Comparison of ENCODE assay signal across 18 cellular contexts in the genomic region with DNA sequence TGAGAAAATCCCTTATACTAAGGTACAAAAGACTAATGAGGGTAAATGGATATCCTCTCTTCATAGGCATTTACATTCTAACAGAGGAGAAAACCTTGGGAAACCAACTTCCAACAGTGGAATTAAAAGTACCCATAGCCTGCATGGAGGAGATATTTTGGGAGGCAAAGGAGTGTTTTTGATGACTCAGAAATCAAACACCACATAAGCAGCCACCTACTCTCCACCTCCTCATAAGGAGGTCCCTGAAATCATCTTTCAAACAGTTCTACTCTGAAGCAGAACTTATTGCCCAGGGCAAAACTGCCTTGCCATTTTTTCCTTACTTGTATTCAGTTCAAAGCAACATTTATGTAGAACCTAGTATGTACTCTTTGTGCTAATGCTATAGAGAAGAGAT.
DNase-seq lines count a peak whose midpoint lies in the region; ATAC-seq and TF ChIP-seq lines count a peak whose summit lies in the region.
"Had no signal": no experiment of that assay in that cellular context is flagged by ENCODE, and none has a peak within 500 bp of the region (broad histone marks: within the 10 kb centered on the region; RNA-seq: fewer than 3 reads in every experiment).

No MANE protein-coding gene starts in this region.

- H3K36me3 ChIP-seq in lower lobe of right lung (no peaks in the 10 kb centered on the region), brain microvascular endothelial cell (replicated peaks) (no peaks in the 10 kb centered on the region)
- H3K36me3 ChIP-seq: BE2C; BLaER1 treated with 17β-estradiol and CSF1 and Interleukin-3, amounts not matched to agents 10 nM and 100 nM; HAP-1 had no signal

- no peaks in the 10 kb centered on the region for H3K4me1 ChIP-seq in lower lobe of right lung
- H3K4me1 ChIP-seq: BLaER1 treated with 17β-estradiol and CSF1 and Interleukin-3, amounts not matched to agents 10 nM and 100 nM; HAP-1 had no signal

- in situ Hi-C loops in G401 (cut with HindIII; ENCODE audit: low sequenced_read_pairs) = no loop called here
- in situ Hi-C loops in brain microvascular endothelial cell (cut with HindIII; ENCODE audit: low pct_ligation_motif_present, low sequenced_read_pairs) = no loop called here

- no peaks in the 10 kb centered on the region for H3K27me3 ChIP-seq in lower lobe of right lung (ENCODE audit: low read depth)
- H3K27me3 ChIP-seq in brain microvascular endothelial cell (replicated peaks) = no peaks in the 10 kb centered on the region
- H3K27me3 ChIP-seq: BE2C; BLaER1 treated with 17β-estradiol and CSF1 and Interleukin-3, amounts not matched to agents 10 nM and 100 nM had no signal

- DNase-seq in G401 (ENCODE audit: low spot score) (peak; percentile 5), HT1080 (ENCODE audit: low read depth) (peak; percentile 17), putamen (ENCODE audit: low spot score) (peak; percentile 74), superior temporal gyrus (ENCODE audit: extremely low spot score) (peak; percentile 59), lower lobe of right lung (no peak), NCI-H2081 treated with DMSO at 0.1 percent for 48 hours (lab: John Stamatoyannopoulos, UW) (no peak), epidermal melanocyte (ENCODE audit: insufficient read length, low spot score) (no peak), brain microvascular endothelial cell (no peak)
- DNase-seq: BE2C; CD4-positive, alpha-beta T cell; CD8-positive, alpha-beta memory T cell; DMS 273 treated with DMSO at 0.1 percent for 48 hours; DMS79; EL; GF-D8 had no signal

- H3K4me3 ChIP-seq in lower lobe of right lung (no peak overlapping the region), brain microvascular endothelial cell (ENCODE audit: low read depth, low read length) (no peak overlapping the region)
- H3K4me3 ChIP-seq: BLaER1 treated with 17β-estradiol and CSF1 and Interleukin-3, amounts not matched to agents 10 nM and 100 nM; GM23338; HAP-1 had no signal

- no peak for ATAC-seq in lower lobe of right lung
- ATAC-seq: GM23338 had no signal

- H3K27ac ChIP-seq in lower lobe of right lung = no peak overlapping the region
- H3K27ac ChIP-seq in brain microvascular endothelial cell = no peak overlapping the region
- H3K27ac ChIP-seq: BLaER1 treated with 17β-estradiol and CSF1 and Interleukin-3, amounts not matched to agents 10 nM and 100 nM had no signal

- intact Hi-C loops in lower lobe of right lung (cut with DNase I) = no loop called here

- TF ChIP-seq CTCF in lower lobe of right lung (IDR thresholded peaks at IDR 0.05) (no peak), brain microvascular endothelial cell (IDR thresholded peaks at IDR 0.05; ENCODE audit: low read depth, low read length, missing control alignments) (no peak)

- no peaks in the 10 kb centered on the region for H3K9me3 ChIP-seq in lower lobe of right lung
- H3K9me3 ChIP-seq: BE2C, HAP-1 had no signal

Comparison
In these comparisons a context has a peak if more than half of its experiments do, and no peak if none do; other contexts are left out.
1. DNase-seq: peak in G401 (single experiment), HT1080 (single experiment), putamen (single experiment) and superior temporal gyrus (single experiment); none in lower lobe of right lung (single experiment), NCI-H2081 treated with DMSO at 0.1 percent for 48 hours (single experiment), epidermal melanocyte (single experiment) and brain microvascular endothelial cell (single experiment).